1 cellular context compared by ENCODE assay signal in genomic region chr17:49191407-49191916, GRCh38.
A peak's percentile ranks its signal among the peaks of the same experiment; 100 is the strongest.
TF ChIP-seq lines count a peak whose summit lies in the region.

No MANE protein-coding gene starts in this region.

TF ChIP-seq in K562, 482 proteins besides CTCF, POLR2A, EP300 and RAD21 (continued from another document):
- peak; percentile 58; the same call in 1 of the 2 replicates for TF ChIP-seq GTF2F1 (IDR thresholded peaks at IDR 0.05; ENCODE audit: low read depth, low read length)
TF ChIP-seq in K562: peak in this region for 28.
